Comparison of ENCODE assay signal across 20 cellular contexts in genomic region chr20:57123139-57123903, GRCh38.
"Had no signal": no experiment of that assay in that cellular context is flagged by ENCODE, and none has a peak within 500 bp of the region (broad histone marks: within the 10 kb centered on the region; RNA-seq: fewer than 3 reads in every experiment).

No MANE protein-coding gene starts in this region.

- H3K36me3 ChIP-seq: gastrocnemius medialis, heart right ventricle, left ventricle myocardium inferior, lower lobe of right lung, neural progenitor cell, ovary, right atrium auricular region, tibial artery, upper lobe of right lung, vagina had no signal

- H3K4me1 Mint-ChIP-seq: natural killer cell had no signal

- DNase-seq: cortex of kidney; dorsolateral prefrontal cortex; effector CD8-positive, alpha-beta T cell; gastrocnemius medialis; heart right ventricle; left ventricle myocardium inferior; lower lobe of right lung; natural killer cell; nucleus accumbens; ovary; small intestine; stimulated activated CD4-positive, alpha-beta T cell treated with anti-CD3 and anti-CD28 coated beads, Interleukin-12 subunit alpha, Interleukin-12 subunit beta, amount 100 ng/mL, for 4 hours; stimulated activated naive CD8-positive, alpha-beta T cell treated with anti-CD3 and anti-CD28 coated beads, Interleukin-15, Interleukin-2, amounts not matched to agents 100 U/mL and 50 U/mL, for 24 hours; tibial artery; upper lobe of right lung had no signal

- H3K4me3 Mint-ChIP-seq: memory B cell, mesothelial cell of epicardium, natural killer cell, neural progenitor cell had no signal

- H3K4me1 ChIP-seq: gastrocnemius medialis, lower lobe of right lung, right atrium auricular region, tibial artery, upper lobe of right lung, vagina had no signal

- H3K36me3 Mint-ChIP-seq: memory B cell, mesothelial cell of epicardium, natural killer cell, neural progenitor cell had no signal

- H3K4me3 ChIP-seq: dorsolateral prefrontal cortex, gastrocnemius medialis, heart right ventricle, left ventricle myocardium inferior, lower lobe of right lung, neural progenitor cell, ovary, right atrium auricular region, tibial artery, upper lobe of right lung, vagina had no signal

- H3K9ac ChIP-seq: neural progenitor cell had no signal

- H3K27ac Mint-ChIP-seq: memory B cell, natural killer cell, neural progenitor cell had no signal

- H3K27me3 ChIP-seq: gastrocnemius medialis, ovary, right atrium auricular region, upper lobe of right lung, vagina had no signal

- H3K9me3 Mint-ChIP-seq: mesothelial cell of epicardium, natural killer cell, neural progenitor cell had no signal

- H3K4me2 ChIP-seq: neural progenitor cell had no signal

- H3K9me3 ChIP-seq: gastrocnemius medialis, left ventricle myocardium inferior, lower lobe of right lung, ovary, right atrium auricular region, tibial artery, upper lobe of right lung, vagina had no signal

- H3K27ac ChIP-seq: dorsolateral prefrontal cortex, gastrocnemius medialis, heart right ventricle, left ventricle myocardium inferior, lower lobe of right lung, neural progenitor cell, ovary, right atrium auricular region, tibial artery, upper lobe of right lung, vagina had no signal

- ATAC-seq: gastrocnemius medialis; heart right ventricle; lower lobe of right lung; natural killer cell; stimulated activated naive CD8-positive, alpha-beta T cell treated with anti-CD3 and anti-CD28 coated beads, Interleukin-15, Interleukin-2, amounts not matched to agents 100 U/mL and 50 U/mL, for 24 hours; upper lobe of right lung had no signal
